Comparison of ENCODE assay signal across 2 cellular contexts in genomic region chr13:45369116-45369515, GRCh38.
TF ChIP-seq lines count a peak whose summit lies in the region.

No MANE protein-coding gene starts in this region.

TF ChIP-seq in HEK293, 187 proteins besides CTCF, POLR2A, EP300 and RAD21:
- 0 out of 2 replicates have a peak, but pooled peaks have one; percentile 25 for TF ChIP-seq ZNF664 (tag by site-specific recombination; IDR thresholded peaks at IDR 0.05)
- TF ChIP-seq ZNF558 (tag by site-specific recombination; IDR thresholded peaks at IDR 0.05), result no peak
TF ChIP-seq in HEK293: peak in this region for 1.

TF ChIP-seq in SK-N-SH, 30 proteins besides CTCF, POLR2A, EP300 and RAD21:
- TF ChIP-seq SIN3A (IDR thresholded peaks at IDR 0.05; ENCODE audit: borderline replicate concordance, low read depth, low read length), result no peak
- TF ChIP-seq NRF1 (IDR thresholded peaks at IDR 0.05; ENCODE audit: low read depth, low read length), result no peak
- no peak for TF ChIP-seq EZH2phosphoT487 (IDR thresholded peaks at IDR 0.05; ENCODE audit: borderline replicate concordance, low read depth)
- TF ChIP-seq MEF2A (IDR thresholded peaks at IDR 0.05; ENCODE audit: borderline replicate concordance, low read depth), result no peak
- TF ChIP-seq JUND (IDR thresholded peaks at IDR 0.05), result no peak
- TF ChIP-seq ELF1 (IDR thresholded peaks at IDR 0.05), result no peak
- TF ChIP-seq REST (IDR thresholded peaks at IDR 0.05; ENCODE audit: low read depth, low read length), result no peak
